32 cellular contexts compared by ENCODE assay signal in the genomic region with DNA sequence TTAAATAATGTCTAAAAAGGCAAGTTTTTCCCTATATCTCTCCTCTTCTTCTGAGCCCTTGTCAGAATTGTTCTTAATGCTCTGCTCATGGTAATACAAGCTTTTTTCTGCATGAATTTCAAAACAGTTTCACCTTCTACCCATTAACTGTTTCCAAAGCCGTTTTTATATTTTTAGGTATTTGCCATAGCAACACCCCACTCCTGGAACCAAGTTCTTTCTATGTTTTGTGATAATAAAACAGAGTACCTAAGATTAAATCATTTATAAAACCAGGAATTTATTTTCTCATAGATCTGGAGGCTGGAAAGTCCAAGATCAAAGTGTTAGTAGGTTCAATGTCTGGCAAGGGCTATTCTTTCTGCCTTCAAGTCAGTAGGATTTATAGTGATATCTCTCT.
"Had no signal": no experiment of that assay in that cellular context is flagged by ENCODE, and none has a peak within 500 bp of the region (broad histone marks: within the 10 kb centered on the region; RNA-seq: fewer than 3 reads in every experiment).

No MANE protein-coding gene starts in this region.

- DNase-seq: activated effector memory CD4-positive, alpha-beta T cell treated with anti-CD3 and anti-CD28 coated beads, Interleukin-2, amount 50 U/mL, for 16 hours; activated effector memory CD4-positive, alpha-beta T cell treated with Interleukin-2 at 50 U/mL for 16 hours; activated gamma-delta T cell; activated gamma-delta T cell treated with Interleukin-2 at 50 U/mL for 16 hours; activated naive CD4-positive, alpha-beta T cell; activated naive CD4-positive, alpha-beta T cell treated with anti-CD3 and anti-CD28 coated beads for 36 hours; activated naive CD4-positive, alpha-beta T cell treated with anti-CD3 and anti-CD28 coated beads, Interleukin-2, amount 10 ng/mL, durations not matched to agents 7 days and 5 days; activated naive CD4-positive, alpha-beta T cell treated with anti-CD3 and anti-CD28 coated beads, Interleukin-2, amount 50 U/mL, for 16 hours; activated naive CD4-positive, alpha-beta T cell treated with Interleukin-2 at 50 U/mL for 16 hours; activated naive CD8-positive, alpha-beta T cell treated with anti-CD3 and anti-CD28 coated beads for 36 hours; activated naive CD8-positive, alpha-beta T cell treated with anti-CD3 and anti-CD28 coated beads, Interleukin-2, amount 10 ng/mL, durations not matched to agents 7 days and 5 days; activated naive CD8-positive, alpha-beta T cell treated with anti-CD3 and anti-CD28 coated beads, Interleukin-2, amount 50 U/mL, for 24 hours; activated T-cell treated with anti-CD3 and anti-CD28 coated beads, Interleukin-2, amount 50 U/mL, for 24 hours; activated T-cell treated with anti-CD3 and anti-CD28 coated beads, Interleukin-2, amount 50 U/mL, for 4 hours; activated T-cell treated with anti-CD3 and anti-CD28 coated beads, Interleukin-2, amount 50 U/mL, for 48 hours; activated T-cell treated with anti-CD3 and anti-CD28 coated beads, Interleukin-2, amount 50 U/mL, for 72 hours; adrenal gland; amniotic stem cell; amygdala; anterior cingulate cortex; aorta; body of pancreas; brain microvascular endothelial cell; caudate nucleus; central memory CD4-positive, alpha-beta T cell; cerebellar nuclear complex had no signal

- H3K9me3 ChIP-seq: adrenal gland, body of pancreas had no signal

- H3K36me3 ChIP-seq: adrenal gland, ascending aorta, brain microvascular endothelial cell, breast epithelium, cardiac muscle cell had no signal

- H3K27ac ChIP-seq: adrenal gland, ascending aorta, body of pancreas, brain microvascular endothelial cell, breast epithelium, cardiac muscle cell had no signal

- H3K4me1 ChIP-seq: adrenal gland, ascending aorta, body of pancreas, breast epithelium had no signal

- ATAC-seq: activated naive CD8-positive, alpha-beta T cell treated with anti-CD3 and anti-CD28 coated beads, Interleukin-2, amount 50 U/mL, for 24 hours; activated T-cell treated with anti-CD3 and anti-CD28 coated beads, Interleukin-2, amount 50 U/mL, for 4 hours; activated T-cell treated with anti-CD3 and anti-CD28 coated beads, Interleukin-2, amount 50 U/mL, for 72 hours; activated T-helper 17 cell treated with anti-CD3 and anti-CD28 coated beads, Interleukin-2, amount 50 U/mL, for 72 hours; body of pancreas had no signal

- H3K4me3 ChIP-seq: adrenal gland, ascending aorta, body of pancreas, breast epithelium, cardiac muscle cell had no signal

- H3K27me3 ChIP-seq: adrenal gland, ascending aorta, body of pancreas, brain microvascular endothelial cell, breast epithelium, cardiac muscle cell had no signal

- FAIRE-seq: astrocyte, bronchial epithelial cell had no signal
